In genomic region chr11:118910309-118911112, GRCh38 we compare ENCODE assay signal across 8 cellular contexts. TPM values are rescaled to one million over a fixed set of nuclear protein-coding genes. Genes with fewer than 3 reads are reported as not detected.
DNase-seq lines count a peak whose midpoint lies in the region; ATAC-seq and TF ChIP-seq lines count a peak whose summit lies in the region.

No MANE protein-coding gene starts in this region.

- POLR2A ChIA-PET in AG04450 (lab: Yijun Ruan, JAX) = interaction anchor here (0.9 to 5.1 kb wide), 8 partner anchors 16 to 428 kb away, joined by 3 to 81 read pairs (median 11); partner anchors contain the start of genes BCL9L and DDX6

- H3K4me1 ChIP-seq in muscle layer of duodenum (ENCODE audit: control insufficient read depth in 1 of 2, insufficient read depth in 2 of 2, low read length in 2 of 2) = peaks cover 49 to 67% of the 10 kb centered on the region in 2 donors

- H3K27me3 ChIP-seq in AG04450 (ENCODE audit: control insufficient read depth, insufficient read depth, low read length) = no peaks in the 10 kb centered on the region
- H3K27me3 ChIP-seq in muscle layer of duodenum (ENCODE audit: low read depth, low read length) = no peaks in the 10 kb centered on the region

- H3K9me3 ChIP-seq in AG04450 (ENCODE audit: control insufficient read depth, insufficient read depth, low read length) (no peaks in the 10 kb centered on the region; the same call in 1 of the 2 replicates), muscle layer of duodenum (ENCODE audit: control insufficient read depth in 1 of 2, low read length in 2 of 2) (no peaks in the 10 kb centered on the region)

- peak; percentile 81 for DNase-seq in AG04450 (ENCODE audit: low read depth, low spot score)
- peak; percentile 63 to 67 for DNase-seq in activated T-cell treated with anti-CD3 and anti-CD28 coated beads, Interleukin-2, amount 50 U/mL, for 48 hours
- peak; percentile 82 for DNase-seq in ureter (ENCODE audit: low spot score)

- H3K4me1 Mint-ChIP-seq in IgD-negative memory B cell = peaks cover 23 to 44% (median 42%) of the 10 kb centered on the region in 3 donors

- CTCF ChIA-PET in AG04450 (lab: Charles Lee) = interaction anchor here (0.6 to 6.4 kb wide), 4 partner anchors 13 to 343 kb away, joined by 3 to 76 read pairs (median 7); no protein-coding TSS in a partner anchor

- peak overlapping the region in 1 of 4 donors; percentile 43 for H3K4me3 Mint-ChIP-seq in IgD-negative memory B cell

- H3K4me3 ChIP-seq in AG04450 (ENCODE audit: low read depth, low read length) = peak overlapping the region; percentile 60
- peak overlapping the region; percentile 39 to 60 for H3K4me3 ChIP-seq in muscle layer of duodenum (ENCODE audit: low read depth in 1 of 2, low read length in 2 of 2)

- H3K27me3 Mint-ChIP-seq in IgD-negative memory B cell = no peaks in the 10 kb centered on the region

- H3K27ac Mint-ChIP-seq in IgD-negative memory B cell = peak overlapping the region in 2 of 3 donors; percentile 16 to 70

- ATAC-seq in esophagus mucosa (peak; percentile 48), HG03045 (IDR thresholded peaks at IDR 0.05; ENCODE audit: unreplicated experiment) (no peak), HG02623 (IDR thresholded peaks at IDR 0.05; ENCODE audit: unreplicated experiment) (no peak)

- peaks cover 3 to 14% of the 10 kb centered on the region in 2 donors for H3K36me3 ChIP-seq in muscle layer of duodenum (ENCODE audit: control insufficient read depth in 1 of 2, insufficient read depth in 2 of 2, low read length in 2 of 2)

- no peak for TF ChIP-seq CTCF in AG04450 (IDR thresholded peaks at IDR 0.05; ENCODE audit: low read depth, low read length)

- no peaks in the 10 kb centered on the region for H3K9me3 Mint-ChIP-seq in IgD-negative memory B cell

- no peaks in the 10 kb centered on the region for H3K36me3 Mint-ChIP-seq in IgD-negative memory B cell

- peak overlapping the region; percentile 97 for H3K27ac ChIP-seq in AG04450 (ENCODE audit: low read depth, low read length)
- peak overlapping the region; percentile 92 for H3K27ac ChIP-seq in muscle layer of duodenum (ENCODE audit: low read length)

RNA-seq across cellular contexts. Expression of gene BCL9L, which starts 15.2 kb away (rescaled TPM):
- polyA plus RNA-seq in AG04450 (2011; rRNA removed) = 2.5 and 5.7 TPM in 2 replicates
- 6.5 and 7.3 TPM in 2 replicates for polyA minus RNA-seq in AG04450 (2011; rRNA and poly(A)+ RNA removed)
- 2.8 TPM for polyA plus RNA-seq in IgD-negative memory B cell
- 44.6 TPM for total RNA-seq in esophagus mucosa
- total RNA-seq in ureter = 87.8 TPM

RNA-seq across cellular contexts. Expression of gene CXCR5, which starts 26.8 kb away (rescaled TPM):
- polyA plus RNA-seq in AG04450 (2011; rRNA removed) = not detected in 2 replicates
- not detected in 2 replicates for polyA minus RNA-seq in AG04450 (2011; rRNA and poly(A)+ RNA removed)
- polyA plus RNA-seq in IgD-negative memory B cell = 93.4 TPM
- total RNA-seq in esophagus mucosa = 0.20 TPM
- total RNA-seq in ureter = not detected

RNA-seq across cellular contexts. Expression of gene UPK2, which starts 45.6 kb away (rescaled TPM):
- 0.20 TPM in 1 of 2 replicates, not detected in the other for polyA plus RNA-seq in AG04450 (2011; rRNA removed)
- polyA minus RNA-seq in AG04450 (2011; rRNA and poly(A)+ RNA removed) = not detected in 2 replicates
- polyA plus RNA-seq in IgD-negative memory B cell = not detected
- 0.32 TPM for total RNA-seq in esophagus mucosa
- total RNA-seq in ureter = 240 TPM

Comparison
In these comparisons a context has a peak if more than half of its experiments do, and no peak if none do; other contexts are left out.
1. RNA of gene UPK2, which starts 45.6 kb away (total RNA-seq): 240 TPM in ureter (single experiment); 0.32 TPM in esophagus mucosa (single experiment); every median in the first group is over 100 times any median in the second.
2. Peak in every context shown above with its lines, with median percentiles within 50 percentile points of each other: DNase-seq.